ENCODE assay signal across 15 cellular contexts in genomic region chr18:45642238-45642637, GRCh38. TPM values are rescaled to one million over a fixed set of nuclear protein-coding genes. Genes with fewer than 3 reads are reported as not detected.
"Had no signal": no experiment of that assay in that cellular context is flagged by ENCODE, and none has a peak within 500 bp of the region (broad histone marks: within the 10 kb centered on the region; RNA-seq: fewer than 3 reads in every experiment).

No MANE protein-coding gene starts in this region.

- H3K27me3 ChIP-seq: brain microvascular endothelial cell, gastrocnemius medialis, right atrium auricular region, vagina had no signal

- H3K9me3 ChIP-seq: gastrocnemius medialis, right atrium auricular region, vagina had no signal

- H3K4me3 ChIP-seq: gastrocnemius medialis, right atrium auricular region, vagina had no signal

- ATAC-seq: activated CD8-positive, alpha-beta T cell treated with anti-CD3 and anti-CD28 coated beads for 36 hours; gastrocnemius medialis; left lobe of liver; natural killer cell had no signal

- H3K27ac ChIP-seq: brain microvascular endothelial cell, gastrocnemius medialis, vagina had no signal

- H3K36me3 ChIP-seq: brain microvascular endothelial cell, gastrocnemius medialis, right atrium auricular region, vagina had no signal

- DNase-seq: activated B cell treated with CpG ODN at 0.5 μM for 24 hours; activated CD4-positive, alpha-beta T cell treated with anti-CD3 and anti-CD28 coated beads for 48 hours; activated CD8-positive, alpha-beta memory T cell treated with anti-CD3 and anti-CD28 coated beads, Interleukin-2, amount 50 U/mL, for 4 hours; activated CD8-positive, alpha-beta T cell treated with anti-CD3 and anti-CD28 coated beads for 36 hours; activated gamma-delta T cell treated with Interleukin-2 at 50 U/mL for 16 hours; amygdala; brain microvascular endothelial cell; effector CD8-positive, alpha-beta T cell; gastrocnemius medialis; natural killer cell had no signal

RNA-seq across cellular contexts. Expression of gene SLC14A2, which starts 27.0 kb away (rescaled TPM):
- total RNA-seq: activated B cell treated with CpG ODN at 0.5 μM for 24 hours, left lobe of liver, mucosa of gallbladder, temporal lobe, vagina had no signal
